In genomic region chr10:63671317-63671937, GRCh38 we compare ENCODE assay signal across 9 cellular contexts.
A peak's percentile ranks its signal among the peaks of the same experiment; 100 is the strongest.
DNase-seq lines count a peak whose midpoint lies in the region; ATAC-seq and TF ChIP-seq lines count a peak whose summit lies in the region.
"Had no signal": no experiment of that assay in that cellular context is flagged by ENCODE, and none has a peak within 500 bp of the region (broad histone marks: within the 10 kb centered on the region; RNA-seq: fewer than 3 reads in every experiment).

No MANE protein-coding gene starts in this region.

- H3K27me3 ChIP-seq in AG04450 (ENCODE audit: control insufficient read depth, insufficient read depth, low read length), result no peaks in the 10 kb centered on the region

- no peak overlapping the region for H3K4me3 ChIP-seq in AG04450 (ENCODE audit: low read depth, low read length)

- H3K9me3 ChIP-seq in AG04450 (ENCODE audit: control insufficient read depth, insufficient read depth, low read length), result no peaks in the 10 kb centered on the region

- no peak overlapping the region for H3K4me3 Mint-ChIP-seq in chondrocyte (ENCODE audit: unreplicated experiment)
- H3K4me3 Mint-ChIP-seq in T-helper 2 cell treated with Interferon-gamma antibody and Interleukin-4, amounts not matched to agents 5 μg/mL and 100 μg/mL, for 36 hours, result no peak overlapping the region
- H3K4me3 Mint-ChIP-seq: activated naive CD8-positive, alpha-beta T cell treated with anti-CD3 and anti-CD28 coated beads, Interleukin-2, amount 50 U/mL, for 24 hours had no signal

- in situ Hi-C loops in KBM-7 (cut with MboI; ENCODE audit: low pct_unique_long_range_greater_than_20kb, low sequenced_read_pairs), result no loop called here

- no peak for TF ChIP-seq CTCF in AG04450 (IDR thresholded peaks at IDR 0.05; ENCODE audit: low read depth, low read length)
- peak; percentile 50 for TF ChIP-seq CTCF in chondrocyte (IDR thresholded peaks at IDR 0.05)

- no peaks in the 10 kb centered on the region for H3K9me3 Mint-ChIP-seq in chondrocyte (ENCODE audit: low read depth)
- no peaks in the 10 kb centered on the region for H3K9me3 Mint-ChIP-seq in T-helper 2 cell treated with Interferon-gamma antibody and Interleukin-4, amounts not matched to agents 5 μg/mL and 100 μg/mL, for 36 hours
- H3K9me3 Mint-ChIP-seq: activated naive CD8-positive, alpha-beta T cell treated with anti-CD3 and anti-CD28 coated beads, Interleukin-2, amount 50 U/mL, for 24 hours had no signal

- CTCF ChIA-PET in AG04450 (lab: Charles Lee), result interaction anchor here (0.6 to 0.9 kb wide), 3 partner anchors 10 to 1733 kb away, joined by 3 read pairs; no protein-coding TSS in a partner anchor

- no peak overlapping the region for H3K27ac ChIP-seq in AG04450 (ENCODE audit: low read depth, low read length)

- peak; percentile 55 for DNase-seq in AG04450 (ENCODE audit: low read depth, low spot score)
- DNase-seq in KBM-7, result peak; percentile 4
- no peak for DNase-seq in chondrocyte (ENCODE audit: low spot score)
- peak; percentile 54 to 71 for DNase-seq in lung microvascular endothelial cell (ENCODE audit: low read depth in 2 of 2)
- no peak for DNase-seq in T-helper 2 cell treated with Interferon-gamma antibody and Interleukin-4, amounts not matched to agents 5 μg/mL and 100 μg/mL, for 36 hours (ENCODE audit: low spot score)
- DNase-seq in mesenteric fat pad (ENCODE audit: low spot score), result no peak
- DNase-seq: activated naive CD8-positive, alpha-beta T cell treated with anti-CD3 and anti-CD28 coated beads, Interleukin-2, amount 50 U/mL, for 24 hours had no signal

- ATAC-seq in HG03520 (IDR thresholded peaks at IDR 0.05; ENCODE audit: unreplicated experiment), result no peak
- ATAC-seq in GM21717 (IDR thresholded peaks at IDR 0.05; ENCODE audit: unreplicated experiment), result no peak
- ATAC-seq: activated naive CD8-positive, alpha-beta T cell treated with anti-CD3 and anti-CD28 coated beads, Interleukin-2, amount 50 U/mL, for 24 hours had no signal

- no peaks in the 10 kb centered on the region for H3K27me3 Mint-ChIP-seq in chondrocyte (ENCODE audit: low read depth)
- H3K27me3 Mint-ChIP-seq in T-helper 2 cell treated with Interferon-gamma antibody and Interleukin-4, amounts not matched to agents 5 μg/mL and 100 μg/mL, for 36 hours (ENCODE audit: low read depth), result peaks cover 21% of the 10 kb centered on the region
- H3K27me3 Mint-ChIP-seq: activated naive CD8-positive, alpha-beta T cell treated with anti-CD3 and anti-CD28 coated beads, Interleukin-2, amount 50 U/mL, for 24 hours had no signal

- H3K27ac Mint-ChIP-seq in chondrocyte (ENCODE audit: unreplicated experiment), result peak overlapping the region; percentile 0
- H3K27ac Mint-ChIP-seq in T-helper 2 cell treated with Interferon-gamma antibody and Interleukin-4, amounts not matched to agents 5 μg/mL and 100 μg/mL, for 36 hours, result no peak overlapping the region
- H3K27ac Mint-ChIP-seq: activated naive CD8-positive, alpha-beta T cell treated with anti-CD3 and anti-CD28 coated beads, Interleukin-2, amount 50 U/mL, for 24 hours had no signal

- H3K4me1 Mint-ChIP-seq in chondrocyte (ENCODE audit: low read depth), result peaks cover 58% of the 10 kb centered on the region
- H3K4me1 Mint-ChIP-seq in T-helper 2 cell treated with Interferon-gamma antibody and Interleukin-4, amounts not matched to agents 5 μg/mL and 100 μg/mL, for 36 hours (ENCODE audit: low read depth), result no peaks in the 10 kb centered on the region

- POLR2A ChIA-PET in AG04450 (lab: Yijun Ruan, JAX), result interaction anchor here (0.7 kb wide), 1 partner anchor 41 kb away, joined by 3 read pairs; no protein-coding TSS in a partner anchor

- no peaks in the 10 kb centered on the region for H3K36me3 Mint-ChIP-seq in chondrocyte (ENCODE audit: low read depth)
- H3K36me3 Mint-ChIP-seq in T-helper 2 cell treated with Interferon-gamma antibody and Interleukin-4, amounts not matched to agents 5 μg/mL and 100 μg/mL, for 36 hours (ENCODE audit: low read depth), result no peaks in the 10 kb centered on the region

Comparison
In these comparisons a context has a peak if more than half of its experiments do, and no peak if none do; other contexts are left out.
1. DNase-seq: peak in AG04450 (single experiment), KBM-7 (single experiment) and lung microvascular endothelial cell (2 of 2); none in chondrocyte (single experiment), T-helper 2 cell treated with Interferon-gamma antibody and Interleukin-4, amounts not matched to agents 5 μg/mL and 100 μg/mL, for 36 hours (single experiment) and mesenteric fat pad (single experiment).